Comparison of ENCODE assay signal across 1 cellular context in the genomic region with DNA sequence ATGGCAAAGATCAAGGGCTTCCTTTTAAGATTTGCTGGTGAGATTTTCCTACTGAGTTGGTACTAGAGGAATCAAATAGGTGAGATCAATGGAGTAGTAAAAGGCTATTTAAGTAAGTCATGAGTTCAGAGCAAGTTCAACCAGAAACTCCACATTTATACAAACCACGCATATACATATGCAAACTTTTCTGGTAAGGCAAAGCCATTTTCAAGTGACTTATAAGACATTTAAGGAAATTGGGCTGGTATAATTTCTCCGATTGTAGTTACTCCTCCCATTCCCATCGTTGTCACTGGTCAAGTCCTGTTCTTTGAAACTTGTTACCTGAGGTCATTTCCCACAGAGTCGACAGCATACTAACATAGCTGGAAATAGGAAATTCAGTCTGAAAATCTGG.
TF ChIP-seq lines count a peak whose summit lies in the region.

No MANE protein-coding gene starts in this region.

TF ChIP-seq in GM12878, 131 proteins besides CTCF, POLR2A, EP300 and RAD21:
- TF ChIP-seq HDAC6 (IDR thresholded peaks at IDR 0.05; ENCODE audit: unreplicated experiment) (no peak), POU2F2 (IDR thresholded peaks at IDR 0.05; ENCODE audit: borderline replicate concordance, low read depth, low read length) (peak; percentile 85; the same call in 1 of the 3 replicates), CHD1 (IDR thresholded peaks at IDR 0.05; ENCODE audit: low read depth, low read length) (no peak), SP1 (IDR thresholded peaks at IDR 0.05; ENCODE audit: low read depth, low read length) (no peak), RFX5 (IDR thresholded peaks at IDR 0.05; ENCODE audit: low read depth, low read length) (no peak), ZNF274 (IDR thresholded peaks at IDR 0.05; ENCODE audit: insufficient read depth, insufficient read length) (no peak), MTA3 (IDR thresholded peaks at IDR 0.05; ENCODE audit: borderline replicate concordance, low read length) (0 out of 2 replicates have a peak, but pooled peaks have one; percentile 7), FOXM1 (IDR thresholded peaks at IDR 0.05; ENCODE audit: low read depth, low read length) (no peak), YBX1 (IDR thresholded peaks at IDR 0.05) (no peak)
- TF ChIP-seq, protein P1, sequence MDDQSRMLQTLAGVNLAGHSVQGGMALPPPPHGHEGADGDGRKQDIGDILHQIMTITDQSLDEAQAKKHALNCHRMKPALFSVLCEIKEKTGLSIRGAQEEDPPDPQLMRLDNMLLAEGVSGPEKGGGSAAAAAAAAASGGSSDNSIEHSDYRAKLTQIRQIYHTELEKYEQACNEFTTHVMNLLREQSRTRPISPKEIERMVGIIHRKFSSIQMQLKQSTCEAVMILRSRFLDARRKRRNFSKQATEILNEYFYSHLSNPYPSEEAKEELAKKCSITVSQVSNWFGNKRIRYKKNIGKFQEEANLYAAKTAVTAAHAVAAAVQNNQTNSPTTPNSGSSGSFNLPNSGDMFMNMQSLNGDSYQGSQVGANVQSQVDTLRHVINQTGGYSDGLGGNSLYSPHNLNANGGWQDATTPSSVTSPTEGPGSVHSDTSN (IDR thresholded peaks at IDR 0.05; ENCODE audit: insufficient replicate concordance, low read depth, low read length), result no peak
- TF ChIP-seq, protein P2, sequence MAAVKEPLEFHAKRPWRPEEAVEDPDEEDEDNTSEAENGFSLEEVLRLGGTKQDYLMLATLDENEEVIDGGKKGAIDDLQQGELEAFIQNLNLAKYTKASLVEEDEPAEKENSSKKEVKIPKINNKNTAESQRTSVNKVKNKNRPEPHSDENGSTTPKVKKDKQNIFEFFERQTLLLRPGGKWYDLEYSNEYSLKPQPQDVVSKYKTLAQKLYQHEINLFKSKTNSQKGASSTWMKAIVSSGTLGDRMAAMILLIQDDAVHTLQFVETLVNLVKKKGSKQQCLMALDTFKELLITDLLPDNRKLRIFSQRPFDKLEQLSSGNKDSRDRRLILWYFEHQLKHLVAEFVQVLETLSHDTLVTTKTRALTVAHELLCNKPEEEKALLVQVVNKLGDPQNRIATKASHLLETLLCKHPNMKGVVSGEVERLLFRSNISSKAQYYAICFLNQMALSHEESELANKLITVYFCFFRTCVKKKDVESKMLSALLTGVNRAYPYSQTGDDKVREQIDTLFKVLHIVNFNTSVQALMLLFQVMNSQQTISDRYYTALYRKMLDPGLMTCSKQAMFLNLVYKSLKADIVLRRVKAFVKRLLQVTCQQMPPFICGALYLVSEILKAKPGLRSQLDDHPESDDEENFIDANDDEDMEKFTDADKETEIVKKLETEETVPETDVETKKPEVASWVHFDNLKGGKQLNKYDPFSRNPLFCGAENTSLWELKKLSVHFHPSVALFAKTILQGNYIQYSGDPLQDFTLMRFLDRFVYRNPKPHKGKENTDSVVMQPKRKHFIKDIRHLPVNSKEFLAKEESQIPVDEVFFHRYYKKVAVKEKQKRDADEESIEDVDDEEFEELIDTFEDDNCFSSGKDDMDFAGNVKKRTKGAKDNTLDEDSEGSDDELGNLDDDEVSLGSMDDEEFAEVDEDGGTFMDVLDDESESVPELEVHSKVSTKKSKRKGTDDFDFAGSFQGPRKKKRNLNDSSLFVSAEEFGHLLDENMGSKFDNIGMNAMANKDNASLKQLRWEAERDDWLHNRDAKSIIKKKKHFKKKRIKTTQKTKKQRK (IDR thresholded peaks at IDR 0.05; ENCODE audit: low read depth, low read length), result no peak
- TF ChIP-seq, protein P3, sequence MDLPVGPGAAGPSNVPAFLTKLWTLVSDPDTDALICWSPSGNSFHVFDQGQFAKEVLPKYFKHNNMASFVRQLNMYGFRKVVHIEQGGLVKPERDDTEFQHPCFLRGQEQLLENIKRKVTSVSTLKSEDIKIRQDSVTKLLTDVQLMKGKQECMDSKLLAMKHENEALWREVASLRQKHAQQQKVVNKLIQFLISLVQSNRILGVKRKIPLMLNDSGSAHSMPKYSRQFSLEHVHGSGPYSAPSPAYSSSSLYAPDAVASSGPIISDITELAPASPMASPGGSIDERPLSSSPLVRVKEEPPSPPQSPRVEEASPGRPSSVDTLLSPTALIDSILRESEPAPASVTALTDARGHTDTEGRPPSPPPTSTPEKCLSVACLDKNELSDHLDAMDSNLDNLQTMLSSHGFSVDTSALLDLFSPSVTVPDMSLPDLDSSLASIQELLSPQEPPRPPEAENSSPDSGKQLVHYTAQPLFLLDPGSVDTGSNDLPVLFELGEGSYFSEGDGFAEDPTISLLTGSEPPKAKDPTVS (IDR thresholded peaks at IDR 0.05; ENCODE audit: low read depth, low read length), result no peak
